Comparison of ENCODE assay signal across 25 cellular contexts in genomic region chr22:39247379-39247778, GRCh38. TPM values are rescaled to one million over a fixed set of nuclear protein-coding genes. Genes with fewer than 3 reads are reported as not detected.
DNase-seq lines count a peak whose midpoint lies in the region; ATAC-seq, FAIRE-seq and TF ChIP-seq lines count a peak whose summit lies in the region.
"Had no signal": no experiment of that assay in that cellular context is flagged by ENCODE, and none has a peak within 500 bp of the region (broad histone marks: within the 10 kb centered on the region; RNA-seq: fewer than 3 reads in every experiment).

No MANE protein-coding gene starts in this region.

- CTCF ChIA-PET in H1 (lab: Charles Lee; ENCODE audit: partially characterized antibody), result interaction anchor here (1.3 to 1.5 kb wide), 2 partner anchors 76 to 115 kb away, joined by 3 read pairs; no protein-coding TSS in a partner anchor

- no peak overlapping the region for H2AK5ac ChIP-seq in H1 (ENCODE audit: low read depth, low read length)

- H3K79me2 ChIP-seq in OCI-LY3 (ENCODE audit: low read length), result no peaks in the 10 kb centered on the region
- H3K79me2 ChIP-seq in H1 (ENCODE audit: control insufficient read depth in 1 of 2, insufficient read depth in 2 of 2, low read length in 2 of 2), result no peaks in the 10 kb centered on the region

- POLR2A ChIA-PET in H1 (lab: Charles Lee; ENCODE audit: partially characterized antibody), result interaction anchor here (0.9 to 2.5 kb wide), 3 partner anchors 20 to 59 kb away, joined by 3 to 7 read pairs (median 6); no protein-coding TSS in a partner anchor

- no peak overlapping the region for H3K56ac ChIP-seq in H1 (replicated peaks; ENCODE audit: insufficient read length, low read depth, low read length)

- no peak overlapping the region for H4K5ac ChIP-seq in H1 (ENCODE audit: insufficient read length, low read depth, low read length)

- no peak overlapping the region for H3K14ac ChIP-seq in H1 (ENCODE audit: insufficient read length)

- peak; percentile 36 for FAIRE-seq in GM12892 (lab: Jason Lieb, UNC)
- no peak for FAIRE-seq in H1 (lab: Jason Lieb, UNC)
- FAIRE-seq: D721Med, RCC 7860 had no signal

- no peak for TF ChIP-seq EP300 in H1 (IDR thresholded peaks at IDR 0.05; ENCODE audit: borderline replicate concordance in 1 of 2, low read depth in 2 of 2, low read length in 2 of 2)

- TF ChIP-seq CTCF in OCI-LY3 (IDR thresholded peaks at IDR 0.05; ENCODE audit: low read depth, low read length) (no peak), H1 (IDR thresholded peaks at IDR 0.05; ENCODE audit: control extremely low read depth in 1 of 3, insufficient read depth in 1 of 3, low read depth in 1 of 3, low read length in 3 of 3) (no peak)

- H3K4me1 ChIP-seq in OCI-LY3 (ENCODE audit: low read length) (peaks cover 18% of the 10 kb centered on the region), H1 (replicated peaks in 1 of 4; ENCODE audit: control insufficient read depth in 3 of 4, insufficient read depth in 4 of 4, low read length in 3 of 4) (peaks cover 0 to 12% (median 7%) of the 10 kb centered on the region in 4 experiments; a peak in 5 of 7 replicates), skeletal muscle tissue (ENCODE audit: control insufficient read depth in 3 of 3, insufficient read depth in 3 of 3, low read length in 3 of 3) (peaks cover 29 to 71% (median 53%) of the 10 kb centered on the region in 3 donors)

- 91% methylated on average over 7 of the region's 7 CpGs; no CpG with 5 or more reads in 1 of the 2 experiments for WGBS in H1 (ENCODE audit: extremely low coverage in 1 of 2, insufficient coverage in 1 of 2, insufficient read length in 1 of 2, insufficient replicate concordance in 2 of 2, low coverage in 1 of 2, low lambda C conversion rate in 2 of 2, missing lambda C conversion rate in 1 of 2), 2 experiments

- H3K23me2 ChIP-seq in H1 (ENCODE audit: low read depth, low read length), result peaks cover 12% of the 10 kb centered on the region; the same call in 1 of the 2 replicates

- H3K4me2 ChIP-seq in OCI-LY3 (ENCODE audit: low read length), result peak overlapping the region; percentile 45
- no peak overlapping the region for H3K4me2 ChIP-seq in H1 (ENCODE audit: insufficient read depth in 1 of 2, low read depth in 2 of 2, low read length in 2 of 2)
- H3K4me2 ChIP-seq: SK-N-SH had no signal

- TF ChIP-seq POLR2A in GM12892 (IDR thresholded peaks at IDR 0.05; ENCODE audit: low read depth, low read length), result no peak
- no peak for TF ChIP-seq POLR2A in H1 (IDR thresholded peaks at IDR 0.05; ENCODE audit: control extremely low read depth in 1 of 2, low read depth in 2 of 2, low read length in 2 of 2)

- 0 out of 2 replicates have a peak, but pooled peaks cover 3% of the 10 kb centered on the region for H3K27me3 ChIP-seq in OCI-LY3 (ENCODE audit: low read depth, low read length)
- peaks cover 26 to 63% (median 48%) of the 10 kb centered on the region in 4 experiments for H3K27me3 ChIP-seq in H1 (replicated peaks in 1 of 4; ENCODE audit: control insufficient read depth in 3 of 4, extremely low read depth in 1 of 4, insufficient read depth in 3 of 4, low read length in 3 of 4)
- peaks cover 0 to 2% (median 0%) of the 10 kb centered on the region in 3 donors for H3K27me3 ChIP-seq in skeletal muscle tissue (ENCODE audit: control insufficient read depth in 3 of 3, insufficient read depth in 3 of 3, low read length in 3 of 3)

- no peak overlapping the region for H2BK15ac ChIP-seq in H1 (ENCODE audit: low read length)

- H3K9me3 ChIP-seq in OCI-LY3 (ENCODE audit: insufficient read depth, low read length) (no peaks in the 10 kb centered on the region), H1 (ENCODE audit: insufficient read depth in 2 of 2, low read depth in 1 of 2, low read length in 1 of 2) (no peaks in the 10 kb centered on the region), skeletal muscle tissue (ENCODE audit: control insufficient read depth in 3 of 3, low read length in 3 of 3) (no peaks in the 10 kb centered on the region)
- H3K9me3 ChIP-seq: MG63, SK-N-SH had no signal

- no peak overlapping the region for H3K23ac ChIP-seq in H1 (ENCODE audit: insufficient read length)

- H2BK12ac ChIP-seq in H1 (ENCODE audit: low read depth, low read length), result peak overlapping the region; percentile 35; the same call in 1 of the 2 replicates

- no peak overlapping the region for H2BK120ac ChIP-seq in H1 (replicated peaks; ENCODE audit: low read depth, low read length)

- H3K9ac ChIP-seq in OCI-LY3 (ENCODE audit: low read length) (no peak overlapping the region), H1 (replicated peaks in 1 of 4; ENCODE audit: extremely low read depth in 1 of 4, low read depth in 3 of 4, low read length in 3 of 4) (no peak overlapping the region), skeletal muscle tissue (ENCODE audit: low read depth in 1 of 3, low read length in 3 of 3) (peak overlapping the region in 2 of 3 donors; percentile 42 to 43)
- H3K9ac ChIP-seq: SK-N-SH had no signal

- H3K36me3 ChIP-seq in OCI-LY3 (replicated peaks; ENCODE audit: low read depth, low read length) (no peaks in the 10 kb centered on the region), H1 (ENCODE audit: control insufficient read depth in 2 of 4, insufficient read depth in 4 of 4, low read length in 3 of 4) (no peaks in the 10 kb centered on the region), skeletal muscle tissue (ENCODE audit: control insufficient read depth in 3 of 3, insufficient read depth in 3 of 3, low read length in 3 of 3) (no peaks in the 10 kb centered on the region)
- H3K36me3 ChIP-seq: MG63 had no signal

- H3K27ac ChIP-seq in OCI-LY3 (ENCODE audit: low read length) (no peak overlapping the region), H1 (ENCODE audit: low read depth, low read length) (no peak overlapping the region), skeletal muscle tissue (ENCODE audit: low read depth, low read length) (peak overlapping the region; percentile 46)

- no peak for DNase-seq in GM12892 (ENCODE audit: insufficient read length)
- no peak for DNase-seq in H1 (ENCODE audit: low read depth in 1 of 2, low spot score in 2 of 2)
- no peak for DNase-seq in activated CD4-positive, alpha-beta T cell treated with anti-CD3 and anti-CD28 coated beads for 1 hour
- no peak for DNase-seq in cerebellar cortex (ENCODE audit: low spot score)
- DNase-seq: CD4-positive, CD25-positive, alpha-beta regulatory T cell; DMS53; H7; KG1; MG63; NCI-H1048; NCI-H1417; NCI-H1694; NCI-H2029 treated with DMSO at 0.1 percent for 48 hours; NCI-H446 treated with DMSO at 0.1 percent for 48 hours; NCI-H526; NCI-H82; NK-92 treated with Interleukin-12 subunit alpha and Interleukin-12 subunit beta, amount 100 ng/mL, for 24 hours; SK-N-SH; SW 1271 had no signal

- H2BK5ac ChIP-seq in H1 (ENCODE audit: low read depth, low read length), result no peak overlapping the region

- no peaks in the 10 kb centered on the region for H4K20me1 ChIP-seq in OCI-LY3 (ENCODE audit: insufficient read depth, low read length)
- peaks cover 2 to 4% of the 10 kb centered on the region in 2 experiments for H4K20me1 ChIP-seq in H1 (replicated peaks in 1 of 2; ENCODE audit: control insufficient read depth in 1 of 2, insufficient read depth in 2 of 2, low read length in 2 of 2)

- H3K4me3 ChIP-seq in OCI-LY3 (ENCODE audit: low read length) (no peak overlapping the region), H1 (ENCODE audit: extremely low read depth in 1 of 4, insufficient read depth in 2 of 4, low read depth in 3 of 4, low read length in 4 of 4) (no peak overlapping the region), skeletal muscle tissue (ENCODE audit: low read length in 3 of 3) (peak overlapping the region in 1 of 3 donors; percentile 56)
- H3K4me3 ChIP-seq: MG63 had no signal

- no peak overlapping the region for H2BK20ac ChIP-seq in H1 (ENCODE audit: low read length)

- ATAC-seq in GM19395 (IDR thresholded peaks at IDR 0.05; ENCODE audit: unreplicated experiment) (no peak), HG03045 (IDR thresholded peaks at IDR 0.05; ENCODE audit: unreplicated experiment) (no peak)

- TF ChIP-seq RAD21 in H1 (IDR thresholded peaks at IDR 0.05 in 1 of 2, conservative IDR thresholded peaks at IDR 0.05 in 1 of 2; ENCODE audit: low read depth in 2 of 2, low read length in 2 of 2), result no peak

- H3K4ac ChIP-seq in H1 (replicated peaks; ENCODE audit: insufficient read length, low read depth, low read length), result no peak overlapping the region

- H4K91ac ChIP-seq in H1 (replicated peaks; ENCODE audit: insufficient read length, low read length), result no peak overlapping the region

- no peaks in the 10 kb centered on the region for H3K79me1 ChIP-seq in H1 (ENCODE audit: low read depth, low read length)

- no peak overlapping the region for H3K18ac ChIP-seq in H1 (ENCODE audit: extremely low read depth, low read length)

- no peak overlapping the region for H4K8ac ChIP-seq in H1 (ENCODE audit: extremely low read depth, insufficient read depth, low read length)

- H2AFZ ChIP-seq in OCI-LY3 (ENCODE audit: low read depth, low read length) (no peak overlapping the region), H1 (ENCODE audit: low read length) (no peak overlapping the region)

TF ChIP-seq in H1, 55 proteins besides CTCF, POLR2A, EP300 and RAD21 (continues in another document):
- TF ChIP-seq ZNF274 (IDR thresholded peaks at IDR 0.05; ENCODE audit: borderline replicate concordance, extremely low read depth, low read length) (no peak), POLR2AphosphoS5 (IDR thresholded peaks at IDR 0.05; ENCODE audit: low read depth, low read length) (no peak), EZH2 (IDR thresholded peaks at IDR 0.05; ENCODE audit: low read depth, low read length, severe bottlenecking) (no peak), CHD1 (IDR thresholded peaks at IDR 0.05; ENCODE audit: low read depth, low read length) (no peak), CBX5 (IDR thresholded peaks at IDR 0.05; ENCODE audit: low read depth, low read length) (no peak), BCL11A (IDR thresholded peaks at IDR 0.05; ENCODE audit: low read depth in 2 of 2, low read length in 2 of 2) (no peak), GTF2F1 (IDR thresholded peaks at IDR 0.05; ENCODE audit: borderline replicate concordance, low read depth, low read length) (no peak), KDM5A (IDR thresholded peaks at IDR 0.05; ENCODE audit: low read length) (no peak), SAP30 (IDR thresholded peaks at IDR 0.05; ENCODE audit: insufficient read depth, insufficient replicate concordance, low read length) (no peak), TCF12 (IDR thresholded peaks at IDR 0.05; ENCODE audit: low read depth, low read length) (no peak), SUZ12 (IDR thresholded peaks at IDR 0.05; ENCODE audit: low read length) (no peak)

RNA-seq across cellular contexts. Expression of gene PDGFB, which starts 2.6 kb away (rescaled TPM):
- polyA plus RNA-seq in GM12892 (2012; ENCODE audit: missing spikeins), result 0.64 TPM
- 8.5 and 9.6 TPM in 2 replicates for total RNA-seq in H1 (2021; fragmentation: NEBNext Ultra II Directional; extraction: Animal tissue kit (Norgen Biotek cat#: 25700))
- 3.9 and 5.5 TPM in 2 replicates for polyA plus RNA-seq in H1 (2011; rRNA removed)
- 6.1 TPM for polyA plus RNA-seq in H1 (2011; cell fraction: cytosol; rRNA removed)
- 10.9 TPM for polyA plus RNA-seq in H1 (2011; cell fraction: nucleus; rRNA removed)
- 2.6 to 3.9 TPM (median 3.8 TPM) in 4 replicates for polyA plus RNA-seq in H1 (2012, experiment 1 of 2)
- polyA plus RNA-seq in H1 (2012, experiment 2 of 2), result 4.1 TPM
- polyA plus RNA-seq in H1 (2013, experiment 1 of 2), result 4.9 TPM
- 6.0 TPM for polyA plus RNA-seq in H1 (2013, experiment 2 of 2)
- polyA minus RNA-seq in H1 (2011; rRNA and poly(A)+ RNA removed), result 3.0 and 5.3 TPM in 2 replicates
- polyA minus RNA-seq in H1 (2011; cell fraction: cytosol; rRNA and poly(A)+ RNA removed), result 5.7 TPM
- polyA minus RNA-seq in H1 (2011; cell fraction: nucleus; rRNA and poly(A)+ RNA removed), result 3.5 TPM
- 8.9 TPM for total RNA-seq in skeletal muscle tissue

Comparison
In these comparisons a context has a peak if more than half of its experiments do, and no peak if none do; other contexts are left out.
1. H3K9ac ChIP-seq: peak in skeletal muscle tissue (2 of 3); none in OCI-LY3 (single experiment) and H1 (0 of 4).